In the genomic region with DNA sequence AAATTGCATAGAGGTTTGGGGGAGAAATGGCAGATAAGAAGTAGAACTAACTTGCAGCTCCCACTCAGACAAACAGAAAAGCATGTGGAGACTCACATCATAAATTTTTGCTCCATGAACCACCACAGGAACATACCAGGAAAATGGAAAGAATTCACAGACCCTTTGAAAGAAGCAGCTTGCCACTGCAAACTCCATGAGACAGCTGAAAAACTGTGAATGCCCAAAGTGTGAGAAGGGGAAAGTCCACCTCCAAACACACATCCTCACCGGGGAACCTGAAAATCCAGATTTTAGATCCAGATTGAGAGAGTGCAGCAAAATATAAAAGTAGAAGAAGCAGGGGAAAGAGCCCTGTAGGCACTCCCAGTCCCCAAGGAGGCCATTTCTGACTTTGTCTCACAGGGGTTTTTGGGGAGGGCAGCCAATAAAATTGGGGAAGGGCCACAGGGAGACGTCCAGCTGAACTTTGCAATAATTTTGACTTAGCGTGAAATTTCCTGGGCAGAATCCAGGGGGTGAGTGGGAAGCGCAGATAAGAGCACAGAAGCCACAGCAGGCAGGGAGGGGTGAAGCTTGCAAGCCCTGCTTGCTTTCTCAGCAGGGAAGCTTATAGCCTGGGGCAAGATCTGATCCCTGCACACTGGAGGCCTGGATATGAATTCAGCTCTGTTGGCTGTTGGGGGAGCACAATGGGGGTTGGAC, we compare ENCODE assay signal across 18 cellular contexts.
A peak's percentile ranks its signal among the peaks of the same experiment; 100 is the strongest.
DNase-seq lines count a peak whose midpoint lies in the region; ATAC-seq and TF ChIP-seq lines count a peak whose summit lies in the region.
"Had no signal": no experiment of that assay in that cellular context is flagged by ENCODE, and none has a peak within 500 bp of the region (broad histone marks: within the 10 kb centered on the region; RNA-seq: fewer than 3 reads in every experiment).

No MANE protein-coding gene starts in this region.

- H3K4me2 ChIP-seq in mesendoderm (ENCODE audit: low read length): no peak overlapping the region
- H3K4me2 ChIP-seq: hepatocyte, KMS-11 had no signal

- H3K27ac ChIP-seq in mesendoderm (ENCODE audit: low read depth, low read length): no peak overlapping the region
- H3K27ac ChIP-seq: hepatocyte, KMS-11, psoas muscle had no signal

- no peak overlapping the region for H2BK5ac ChIP-seq in mesendoderm (ENCODE audit: low read length)

- no peak for TF ChIP-seq CTCF in Caco-2 (IDR thresholded peaks at IDR 0.05; ENCODE audit: insufficient read depth in 1 of 2, low read depth in 1 of 2, low read length in 1 of 2, severe bottlenecking in 1 of 2, unreplicated experiment in 1 of 2)

- no peak for ATAC-seq in GM18870 (IDR thresholded peaks at IDR 0.05; ENCODE audit: unreplicated experiment)
- no peak for ATAC-seq in activated CD8-positive, alpha-beta T cell treated with anti-CD3 and anti-CD28 coated beads, Interleukin-2, amount 10 ng/mL, durations not matched to agents 7 days and 5 days
- no peak for ATAC-seq in GM21576 (IDR thresholded peaks at IDR 0.05; ENCODE audit: unreplicated experiment)
- ATAC-seq: activated T-cell treated with anti-CD3 and anti-CD28 coated beads, Interleukin-2, amount 50 U/mL, for 4 hours; naive thymus-derived CD4-positive, alpha-beta T cell; psoas muscle had no signal

- BruUV-seq in Caco-2 (replicated peaks; lab: Mats Ljungman, UMichigan): no TSS peak

- no peaks in the 10 kb centered on the region for H3K36me3 Mint-ChIP-seq in Caco-2 (ENCODE audit: insufficient read depth, unreplicated experiment)
- no peaks in the 10 kb centered on the region for H3K36me3 Mint-ChIP-seq in activated CD8-positive, alpha-beta T cell treated with anti-CD3 and anti-CD28 coated beads, Interleukin-2, amount 10 ng/mL, durations not matched to agents 7 days and 5 days (ENCODE audit: low read depth)
- H3K36me3 Mint-ChIP-seq: activated naive CD4-positive, alpha-beta T cell treated with anti-CD3 and anti-CD28 coated beads, Interleukin-2, amount 50 U/mL, for 24 hours had no signal

- peak overlapping the region; percentile 4 for H3K4me3 Mint-ChIP-seq in Caco-2 (ENCODE audit: unreplicated experiment)
- H3K4me3 Mint-ChIP-seq in activated CD8-positive, alpha-beta T cell treated with anti-CD3 and anti-CD28 coated beads, Interleukin-2, amount 10 ng/mL, durations not matched to agents 7 days and 5 days: no peak overlapping the region
- H3K4me3 Mint-ChIP-seq: activated naive CD4-positive, alpha-beta T cell treated with anti-CD3 and anti-CD28 coated beads, Interleukin-2, amount 50 U/mL, for 24 hours; activated T-cell treated with anti-CD3 and anti-CD28 coated beads, Interleukin-2, amount 50 U/mL, for 4 hours; naive thymus-derived CD4-positive, alpha-beta T cell had no signal

- H3K23ac ChIP-seq in mesendoderm (ENCODE audit: low read length): no peak overlapping the region

- H4K5ac ChIP-seq in mesendoderm (ENCODE audit: low read length): no peak overlapping the region

- no peak overlapping the region for H2BK120ac ChIP-seq in mesendoderm (ENCODE audit: low read depth, low read length)

- no peak overlapping the region for H2AK5ac ChIP-seq in mesendoderm (ENCODE audit: low read length)

- DNase-seq in Caco-2 (peak in 1 of 2 experiments; percentile 16), MG63 (peak; percentile 49), astrocyte of the hippocampus (ENCODE audit: low read depth, low spot score) (peak; percentile 14), mesendoderm (peak; percentile 44)
- DNase-seq in activated CD8-positive, alpha-beta T cell treated with anti-CD3 and anti-CD28 coated beads, Interleukin-2, amount 10 ng/mL, durations not matched to agents 7 days and 5 days: no peak
- no peak for DNase-seq in stimulated activated naive CD4-positive, alpha-beta T cell treated with Interleukin-2 at 50 U/mL for 16 hours (lab: John Stamatoyannopoulos, UW)
- DNase-seq: activated CD4-positive, alpha-beta T cell treated with anti-CD3 and anti-CD28 coated beads, Interleukin-2, amount 50 U/mL, for 4 hours; activated T-cell treated with anti-CD3 and anti-CD28 coated beads, Interleukin-2, amount 50 U/mL, for 4 hours; GDM1; GOT3; naive thymus-derived CD4-positive, alpha-beta T cell; NCI-H446 treated with DMSO at 0.1 percent for 48 hours; psoas muscle had no signal

- H3K79me1 ChIP-seq in mesendoderm (ENCODE audit: low read length): no peaks in the 10 kb centered on the region

- H3K56ac ChIP-seq in mesendoderm (ENCODE audit: low read length): no peak overlapping the region

- H3K79me2 ChIP-seq in mesendoderm (ENCODE audit: control insufficient read depth, insufficient read depth, low read length): no peaks in the 10 kb centered on the region
- H3K79me2 ChIP-seq: hepatocyte had no signal

- H3K4me1 Mint-ChIP-seq in Caco-2 (ENCODE audit: low read depth, unreplicated experiment): peaks cover 18% of the 10 kb centered on the region
- H3K4me1 Mint-ChIP-seq in activated CD8-positive, alpha-beta T cell treated with anti-CD3 and anti-CD28 coated beads, Interleukin-2, amount 10 ng/mL, durations not matched to agents 7 days and 5 days (ENCODE audit: low read depth): no peaks in the 10 kb centered on the region
- H3K4me1 Mint-ChIP-seq: activated naive CD4-positive, alpha-beta T cell treated with anti-CD3 and anti-CD28 coated beads, Interleukin-2, amount 50 U/mL, for 24 hours; naive thymus-derived CD4-positive, alpha-beta T cell had no signal

- H3K27me3 ChIP-seq in Caco-2 (replicated peaks; ENCODE audit: control insufficient read depth, insufficient read depth, low read length): no peaks in the 10 kb centered on the region
- no peaks in the 10 kb centered on the region for H3K27me3 ChIP-seq in MG63
- H3K27me3 ChIP-seq in mesendoderm (ENCODE audit: insufficient read depth, low read length, poor library complexity): no peaks in the 10 kb centered on the region
- H3K27me3 ChIP-seq: hepatocyte had no signal

- WGBS in mesendoderm (ENCODE audit: extremely low coverage, insufficient coverage, low lambda C conversion rate): no CpG with 5 or more reads among the region's 4 CpGs

- H3K4ac ChIP-seq in mesendoderm (ENCODE audit: low read depth, low read length): peak overlapping the region; percentile 36

- H3K18ac ChIP-seq in mesendoderm (ENCODE audit: low read length): peak overlapping the region; percentile 51

- H3K9me3 ChIP-seq in Caco-2 (no peaks in the 10 kb centered on the region), MG63 (no peaks in the 10 kb centered on the region)

- H4K8ac ChIP-seq in mesendoderm (ENCODE audit: low read depth, low read length): no peak overlapping the region

- H3K36me3 ChIP-seq in Caco-2 (ENCODE audit: control insufficient read depth, insufficient read depth, low read length) (no peaks in the 10 kb centered on the region), MG63 (no peaks in the 10 kb centered on the region), mesendoderm (ENCODE audit: control insufficient read depth, insufficient read depth, low read length) (no peaks in the 10 kb centered on the region)

- H3K27me3 Mint-ChIP-seq in Caco-2 (ENCODE audit: insufficient read depth, unreplicated experiment): peaks cover 5% of the 10 kb centered on the region
- no peaks in the 10 kb centered on the region for H3K27me3 Mint-ChIP-seq in activated CD8-positive, alpha-beta T cell treated with anti-CD3 and anti-CD28 coated beads, Interleukin-2, amount 10 ng/mL, durations not matched to agents 7 days and 5 days (ENCODE audit: low read depth)

- H2BK15ac ChIP-seq in mesendoderm (replicated peaks; ENCODE audit: low read depth): no peak overlapping the region

- no peak overlapping the region for H3K9ac ChIP-seq in mesendoderm (ENCODE audit: low read length)
- H3K9ac ChIP-seq: KMS-11 had no signal

- no peak overlapping the region for H3K4me3 ChIP-seq in Caco-2 (ENCODE audit: low read depth, low read length)
- H3K4me3 ChIP-seq in MG63: no peak overlapping the region
- no peak overlapping the region for H3K4me3 ChIP-seq in mesendoderm (ENCODE audit: low read length)
- H3K4me3 ChIP-seq: hepatocyte, psoas muscle had no signal

- intact Hi-C loops in Caco-2 (cut with micrococcal nuclease; ENCODE audit: unreplicated experiment): no loop called here

- POLR2A ChIA-PET in Caco-2 (lab: Charles Lee): interaction anchor here (0.5 kb wide), 1 partner anchor 239 kb away, joined by 4 read pairs; no protein-coding TSS in a partner anchor
- POLR2A ChIA-PET in activated CD8-positive, alpha-beta T cell treated with anti-CD3 and anti-CD28 coated beads, Interleukin-2, amount 10 ng/mL, durations not matched to agents 7 days and 5 days (lab: Charles Lee): no interaction called here

- peaks cover 9% of the 10 kb centered on the region; the same call in 1 of the 2 replicates for H3K4me1 ChIP-seq in Caco-2
- no peaks in the 10 kb centered on the region for H3K4me1 ChIP-seq in mesendoderm (ENCODE audit: control insufficient read depth, low read depth, low read length)

- peak overlapping the region; percentile 18 for H3K27ac Mint-ChIP-seq in Caco-2 (ENCODE audit: unreplicated experiment)
- H3K27ac Mint-ChIP-seq in activated CD8-positive, alpha-beta T cell treated with anti-CD3 and anti-CD28 coated beads, Interleukin-2, amount 10 ng/mL, durations not matched to agents 7 days and 5 days: no peak overlapping the region
- H3K27ac Mint-ChIP-seq: activated naive CD4-positive, alpha-beta T cell treated with anti-CD3 and anti-CD28 coated beads, Interleukin-2, amount 50 U/mL, for 24 hours; naive thymus-derived CD4-positive, alpha-beta T cell had no signal

- CTCF ChIA-PET in Caco-2 (lab: Charles Lee): no interaction called here
- CTCF ChIA-PET in activated CD8-positive, alpha-beta T cell treated with anti-CD3 and anti-CD28 coated beads, Interleukin-2, amount 10 ng/mL, durations not matched to agents 7 days and 5 days (lab: Charles Lee): no interaction called here

- H3K9me3 Mint-ChIP-seq in Caco-2 (ENCODE audit: unreplicated experiment): peaks cover 11% of the 10 kb centered on the region
- H3K9me3 Mint-ChIP-seq in activated CD8-positive, alpha-beta T cell treated with anti-CD3 and anti-CD28 coated beads, Interleukin-2, amount 10 ng/mL, durations not matched to agents 7 days and 5 days (ENCODE audit: insufficient read depth): peaks cover 6% of the 10 kb centered on the region

Comparison
In these comparisons a context has a peak if more than half of its experiments do, and no peak if none do; other contexts are left out.
1. DNase-seq: peak in MG63 (single experiment), astrocyte of the hippocampus (single experiment) and mesendoderm (single experiment); none in activated CD8-positive, alpha-beta T cell treated with anti-CD3 and anti-CD28 coated beads, Interleukin-2, amount 10 ng/mL, durations not matched to agents 7 days and 5 days (single experiment) and stimulated activated naive CD4-positive, alpha-beta T cell treated with Interleukin-2 at 50 U/mL for 16 hours (single experiment).